Comparison of ENCODE assay signal across 27 cellular contexts in the genomic region with DNA sequence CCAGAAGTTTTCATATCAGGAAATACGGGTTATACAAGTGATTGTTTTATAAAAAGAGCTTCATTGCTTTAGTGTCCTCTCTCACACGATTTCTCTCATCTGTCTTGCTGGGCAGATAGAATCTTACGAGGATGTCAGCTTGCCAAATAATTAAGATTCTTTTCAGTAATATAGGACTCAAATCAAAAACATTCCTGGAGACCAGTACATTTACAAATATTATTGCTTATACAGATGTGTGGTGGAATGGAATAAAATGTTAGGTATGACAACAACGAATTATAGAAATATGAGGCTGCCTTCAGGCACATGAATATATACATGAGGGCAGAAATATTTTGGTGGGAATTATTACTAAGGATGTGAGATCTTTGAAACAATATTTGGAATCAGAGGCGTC.
"Had no signal": no experiment of that assay in that cellular context is flagged by ENCODE, and none has a peak within 500 bp of the region (broad histone marks: within the 10 kb centered on the region; RNA-seq: fewer than 3 reads in every experiment).

No MANE protein-coding gene starts in this region.

- DNase-seq: activated CD4-positive, alpha-beta T cell treated with anti-CD3 and anti-CD28 coated beads, Interleukin-2, amount 10 ng/mL, durations not matched to agents 24 days and 14 days; activated CD4-positive, alpha-beta T cell treated with anti-CD3 and anti-CD28 coated beads, Interleukin-2, amount 50 U/mL, for 4 hours; activated CD8-positive, alpha-beta T cell treated with anti-CD3 and anti-CD28 coated beads for 36 hours; activated effector memory CD4-positive, alpha-beta T cell treated with anti-CD3 and anti-CD28 coated beads, Interleukin-2, amount 50 U/mL, for 16 hours; activated naive CD4-positive, alpha-beta T cell; activated naive CD4-positive, alpha-beta T cell treated with anti-CD3 and anti-CD28 coated beads, Interleukin-2, amount 50 U/mL, for 16 hours; activated naive CD8-positive, alpha-beta T cell treated with anti-CD3 and anti-CD28 coated beads, Interleukin-2, amount 10 ng/mL, durations not matched to agents 7 days and 5 days; activated T-cell treated with anti-CD3 and anti-CD28 coated beads, Interleukin-2, amount 50 U/mL, for 1 hour; activated T-cell treated with anti-CD3 and anti-CD28 coated beads, Interleukin-2, amount 50 U/mL, for 72 hours; adrenal gland; body of pancreas; Kasumi-1; MG63; NCI-H1048; NCI-H1105 treated with DMSO at 0.1 percent for 48 hours; NCI-H1436 treated with DMSO at 0.1 percent for 48 hours; NCI-H1694 treated with DMSO at 0.1 percent for 48 hours; NCI-H2029; NCI-H345; NCI-H524 treated with DMSO at 0.1 percent for 48 hours; SHP77; SJCRH30; T1000 had no signal

- ATAC-seq: activated CD8-positive, alpha-beta T cell treated with anti-CD3 and anti-CD28 coated beads for 36 hours; activated T-cell treated with anti-CD3 and anti-CD28 coated beads, Interleukin-2, amount 50 U/mL, for 72 hours; activated T-helper 17 cell treated with anti-CD3 and anti-CD28 coated beads, Interleukin-2, amount 50 U/mL, for 72 hours; body of pancreas; Panc1 had no signal

- H3K9me3 ChIP-seq: adrenal gland, body of pancreas, breast epithelium, MG63, SJCRH30 had no signal

- H3K27ac ChIP-seq: adrenal gland, body of pancreas, breast epithelium, SJCRH30, SK-N-MC had no signal

- H3K36me3 ChIP-seq: adrenal gland, breast epithelium, MG63, SJCRH30 had no signal

- H3K4me1 ChIP-seq: adrenal gland, breast epithelium, SJCRH30 had no signal

- H3K4me3 ChIP-seq: adrenal gland, body of pancreas, breast epithelium, MG63, SJCRH30, SK-N-MC had no signal

- H3K27me3 ChIP-seq: adrenal gland, body of pancreas, breast epithelium, MG63, SJCRH30 had no signal
